Comparison of ENCODE assay signal across 8 cellular contexts in genomic region chr4:40628407-40628806, GRCh38. TPM values are rescaled to one million over a fixed set of nuclear protein-coding genes. Genes with fewer than 3 reads are reported as not detected.
DNase-seq lines count a peak whose midpoint lies in the region; ATAC-seq, FAIRE-seq and TF ChIP-seq lines count a peak whose summit lies in the region.
"Not testable (repeated sequence)": the region's sequence is repeated elsewhere in the genome, so short reads cannot be mapped to it uniquely, and the experiment has no call there.

No MANE protein-coding gene starts in this region.

- not testable (repeated sequence) for H3K9me3 Mint-ChIP-seq in activated CD4-positive, alpha-beta memory T cell treated with anti-CD3 and anti-CD28 coated beads for 36 hours; brain; type B pancreatic cell

- intact Hi-C loops in activated CD4-positive, alpha-beta memory T cell treated with anti-CD3 and anti-CD28 coated beads for 36 hours (cut with micrococcal nuclease) = loop anchor here (5.0 kb wide), 2 partner anchors 74 to 89 kb away; no protein-coding TSS in a partner anchor
- intact Hi-C loops in left lung (cut with DNase I); pancreas (cut with DNase I): not testable (repeated sequence)

- H3K4me1 ChIP-seq in esophagus (ENCODE audit: control insufficient read depth in 2 of 2, insufficient read depth in 2 of 2, low read length in 1 of 2) = not testable (repeated sequence)
- H3K4me1 ChIP-seq in left lung (peaks cover 4 to 56% of the 10 kb centered on the region in 2 donors), pancreas (peaks cover 5 to 25% (median 11%) of the 10 kb centered on the region in 3 donors)

- ATAC-seq in left lung, pancreas: not testable (repeated sequence)

- H3K27me3 Mint-ChIP-seq in activated CD4-positive, alpha-beta memory T cell treated with anti-CD3 and anti-CD28 coated beads for 36 hours = peaks cover 45% of the 10 kb centered on the region
- H3K27me3 Mint-ChIP-seq in brain (peaks cover 45% of the 10 kb centered on the region), type B pancreatic cell (peaks cover 11% of the 10 kb centered on the region)

- H3K4me1 Mint-ChIP-seq in activated CD4-positive, alpha-beta memory T cell treated with anti-CD3 and anti-CD28 coated beads for 36 hours (ENCODE audit: low read depth) = peaks cover 28% of the 10 kb centered on the region
- H3K4me1 Mint-ChIP-seq in brain (peaks cover 42% of the 10 kb centered on the region), type B pancreatic cell (ENCODE audit: unreplicated experiment) (peaks cover 41% of the 10 kb centered on the region)

- not testable (repeated sequence) for H3K27me3 ChIP-seq in esophagus (ENCODE audit: control insufficient read depth in 1 of 2, insufficient read depth in 2 of 2, low read length in 2 of 2); pancreas
- peaks cover 0 to 18% of the 10 kb centered on the region in 2 donors for H3K27me3 ChIP-seq in left lung

- H3K27ac Mint-ChIP-seq in activated CD4-positive, alpha-beta memory T cell treated with anti-CD3 and anti-CD28 coated beads for 36 hours = not testable (repeated sequence)
- H3K27ac Mint-ChIP-seq in brain (peak overlapping the region in 3 of 5 experiments; percentile 77 to 93 (median 87)), type B pancreatic cell (peak overlapping the region; percentile 99)

- H3K27ac ChIP-seq in esophagus (ENCODE audit: low read depth in 2 of 2, low read length in 1 of 2) (peak overlapping the region; percentile 11 to 47), left lung (peak overlapping the region; percentile 95 to 100), pancreas (peak overlapping the region in 2 of 4 donors; percentile 99)

- H3K36me3 Mint-ChIP-seq in activated CD4-positive, alpha-beta memory T cell treated with anti-CD3 and anti-CD28 coated beads for 36 hours; brain; type B pancreatic cell: not testable (repeated sequence)

- peak overlapping the region; percentile 91 for H3K4me3 ChIP-seq in GM08714 (ENCODE audit: low read length)
- peak overlapping the region; percentile 79 for H3K4me3 ChIP-seq in LNCaP clone FGC (ENCODE audit: low read depth, low read length)
- H3K4me3 ChIP-seq in esophagus (ENCODE audit: low read depth in 1 of 2, low read length in 2 of 2) = peak overlapping the region; percentile 40 to 67
- H3K4me3 ChIP-seq in left lung = peak overlapping the region; percentile 19 to 61
- H3K4me3 ChIP-seq in pancreas = peak overlapping the region; percentile 19 to 79 (median 44)

- POLR2A ChIA-PET in activated CD4-positive, alpha-beta memory T cell treated with anti-CD3 and anti-CD28 coated beads for 36 hours (lab: Charles Lee) = not testable (repeated sequence)

- WGBS in esophagus, 2 donors = 41 to 42% methylated on average over 6 of the region's 6 CpGs
- WGBS in pancreas, 2 donors = 6 to 10% methylated on average over 6 of the region's 6 CpGs

- DNase-seq in LNCaP clone FGC (ENCODE audit: low read depth); activated CD4-positive, alpha-beta memory T cell treated with anti-CD3 and anti-CD28 coated beads for 36 hours; left lung; pancreas; type B pancreatic cell (ENCODE audit: extremely low spot score, unreplicated experiment): not testable (repeated sequence)

- peak overlapping the region; percentile 41 for H3K4me3 Mint-ChIP-seq in activated CD4-positive, alpha-beta memory T cell treated with anti-CD3 and anti-CD28 coated beads for 36 hours
- peak overlapping the region; percentile 0 to 92 (median 87) for H3K4me3 Mint-ChIP-seq in brain
- peak overlapping the region; percentile 93 for H3K4me3 Mint-ChIP-seq in type B pancreatic cell

- CTCF ChIA-PET in activated CD4-positive, alpha-beta memory T cell treated with anti-CD3 and anti-CD28 coated beads for 36 hours (lab: Charles Lee) = not testable (repeated sequence)

- H3K9me3 ChIP-seq in esophagus (ENCODE audit: control insufficient read depth in 2 of 2, insufficient read depth in 1 of 2, low read depth in 1 of 2, low read length in 1 of 2); left lung; pancreas: not testable (repeated sequence)

- not testable (repeated sequence) for FAIRE-seq in pancreas (lab: Jason Lieb, UNC)

- not testable (repeated sequence) for H3K36me3 ChIP-seq in esophagus (ENCODE audit: control insufficient read depth in 2 of 2, insufficient read depth in 2 of 2, low read length in 1 of 2); pancreas
- H3K36me3 ChIP-seq in left lung = peaks cover 0 to 12% of the 10 kb centered on the region in 2 donors

- not testable (repeated sequence) for TF ChIP-seq CTCF in LNCaP clone FGC (IDR thresholded peaks at IDR 0.05; ENCODE audit: control insufficient read depth, extremely low read depth, insufficient read depth); brain (conservative IDR thresholded peaks at IDR 0.05); left lung (IDR thresholded peaks at IDR 0.05); pancreas (IDR thresholded peaks at IDR 0.05); type B pancreatic cell (conservative IDR thresholded peaks at IDR 0.05)

RNA-seq across cellular contexts. Expression of gene RBM47, which starts 1.3 kb away (rescaled TPM):
- total RNA-seq in activated CD4-positive, alpha-beta memory T cell treated with anti-CD3 and anti-CD28 coated beads for 36 hours = 1 to 10 TPM; 1.7 to 2.6 TPM
- 0.97 TPM for polyA plus RNA-seq in brain (ENCODE audit: insufficient read depth, low read depth, low replicate concordance)
- polyA plus RNA-seq in esophagus = 10 to 100 TPM; 31.3 to 39.4 TPM
- total RNA-seq in left lung = 100 to 1,000 TPM in 1 of 2 donors, 10 to 100 TPM in 1; 83.5 to 110 TPM
- 10 to 100 TPM; 25.7 to 59.6 (median 41.6) TPM for total RNA-seq in pancreas
- polyA plus RNA-seq in pancreas = 10 to 100 TPM; 12.3 to 18.0 TPM
- total RNA-seq in type B pancreatic cell (ENCODE audit: low replicate concordance) = 53.5 and 97.1 TPM in 2 replicates

Comparison
In these comparisons a context has a peak if more than half of its experiments do, and no peak if none do; other contexts are left out.
1. H3K4me3 ChIP-seq: peak in every context shown above with its lines; median percentile 91 in GM08714; 79 in LNCaP clone FGC; 54 in esophagus; 44 in pancreas; 40 in left lung.
2. H3K4me3 Mint-ChIP-seq: peak in every context shown above with its lines; median percentile 93 in type B pancreatic cell; 87 in brain; 41 in activated CD4-positive, alpha-beta memory T cell treated with anti-CD3 and anti-CD28 coated beads for 36 hours.
3. RNA of gene RBM47, which starts 1.3 kb away (total RNA-seq): 83.5 to 110 TPM in left lung, 53.5 to 97.1 TPM in type B pancreatic cell and 25.7 to 59.6 TPM in pancreas; 1.7 to 2.6 TPM in activated CD4-positive, alpha-beta memory T cell treated with anti-CD3 and anti-CD28 coated beads for 36 hours; every median in the first group is over 4 times any median in the second.